38 cellular contexts compared by ENCODE assay signal in genomic region chrX:23251043-23251442, GRCh38.
"Had no signal": no experiment of that assay in that cellular context is flagged by ENCODE, and none has a peak within 500 bp of the region (broad histone marks: within the 10 kb centered on the region; RNA-seq: fewer than 3 reads in every experiment).

No MANE protein-coding gene starts in this region.

- H3K9me3 Mint-ChIP-seq: activated CD4-positive, alpha-beta T cell treated with anti-CD3 and anti-CD28 coated beads, Interleukin-2, amount 10 ng/mL, durations not matched to agents 24 days and 14 days; activated CD8-positive, alpha-beta T cell treated with anti-CD3 and anti-CD28 coated beads for 36 hours; activated naive CD4-positive, alpha-beta T cell treated with anti-CD3 and anti-CD28 coated beads for 36 hours; activated T-cell treated with anti-CD3 and anti-CD28 coated beads, Interleukin-2, amount 50 U/mL, for 4 hours; activated T-helper 1 cell treated with anti-CD3 and anti-CD28 coated beads, Interleukin-12 subunit alpha, Interleukin-12 subunit beta, Interleukin-2, Interleukin-4 antibody, amounts not matched to agents 30 ng/mL and 10 ng/mL and 1 ng/mL, durations not matched to agents 14 hours and 24 hours and 36 hours had no signal

- H3K27me3 ChIP-seq: adrenal gland, cardiac muscle cell had no signal

- FAIRE-seq: bronchial epithelial cell, TTC549 had no signal

- H3K4me1 Mint-ChIP-seq: activated B cell treated with CpG ODN at 0.5 μM for 24 hours; activated CD4-positive, alpha-beta T cell treated with anti-CD3 and anti-CD28 coated beads, Interleukin-2, amount 10 ng/mL, durations not matched to agents 24 days and 14 days; activated naive CD8-positive, alpha-beta T cell treated with anti-CD3 and anti-CD28 coated beads for 36 hours; activated T-helper 17 cell treated with anti-CD3 and anti-CD28 coated beads, Interleukin-2, amount 50 U/mL, for 72 hours; brain; central memory CD8-positive, alpha-beta T cell had no signal

- H3K27me3 Mint-ChIP-seq: activated B cell treated with CpG ODN at 0.5 μM for 24 hours; activated CD4-positive, alpha-beta memory T cell treated with anti-CD3 and anti-CD28 coated beads for 36 hours; activated CD4-positive, alpha-beta T cell treated with anti-CD3 and anti-CD28 coated beads, Interleukin-2, amount 10 ng/mL, durations not matched to agents 24 days and 14 days; activated CD8-positive, alpha-beta T cell treated with anti-CD3 and anti-CD28 coated beads for 36 hours; activated naive CD8-positive, alpha-beta T cell treated with anti-CD3 and anti-CD28 coated beads for 36 hours; activated T-helper 17 cell treated with anti-CD3 and anti-CD28 coated beads, Interleukin-2, amount 50 U/mL, for 72 hours; brain; central memory CD8-positive, alpha-beta T cell had no signal

- H3K36me3 Mint-ChIP-seq: activated CD4-positive, alpha-beta memory T cell treated with anti-CD3 and anti-CD28 coated beads for 36 hours; activated naive CD4-positive, alpha-beta T cell treated with anti-CD3 and anti-CD28 coated beads, Interleukin-2, amount 50 U/mL, for 72 hours; activated naive CD8-positive, alpha-beta T cell treated with anti-CD3 and anti-CD28 coated beads for 36 hours; brain had no signal

- ATAC-seq: activated CD8-positive, alpha-beta T cell treated with anti-CD3 and anti-CD28 coated beads for 36 hours; activated naive CD4-positive, alpha-beta T cell treated with anti-CD3 and anti-CD28 coated beads, Interleukin-2, amount 50 U/mL, for 72 hours; activated T-cell treated with anti-CD3 and anti-CD28 coated beads, Interleukin-2, amount 50 U/mL, for 4 hours; activated T-cell treated with anti-CD3 and anti-CD28 coated beads, Interleukin-2, amount 50 U/mL, for 72 hours; activated T-helper 17 cell treated with anti-CD3 and anti-CD28 coated beads, Interleukin-2, amount 50 U/mL, for 72 hours had no signal

- H3K4me1 ChIP-seq: adrenal gland had no signal

- DNase-seq: activated B cell treated with CpG ODN at 0.5 μM for 24 hours; activated CD4-positive, alpha-beta memory T cell treated with anti-CD3 and anti-CD28 coated beads for 36 hours; activated CD4-positive, alpha-beta T cell treated with anti-CD3 and anti-CD28 coated beads for 4 hours; activated CD4-positive, alpha-beta T cell treated with anti-CD3 and anti-CD28 coated beads, Interleukin-2, amount 10 ng/mL, durations not matched to agents 24 days and 14 days; activated CD4-positive, alpha-beta T cell treated with anti-CD3 and anti-CD28 coated beads, Interleukin-2, amount 50 U/mL, for 1 hour; activated CD4-positive, alpha-beta T cell treated with anti-CD3 and anti-CD28 coated beads, Interleukin-2, amount 50 U/mL, for 4 hours; activated CD4-positive, CD25-positive, alpha-beta regulatory T cell treated with anti-CD3 and anti-CD28 coated beads, Interleukin-2, amount 50 U/mL, for 72 hours; activated CD8-positive, alpha-beta memory T cell treated with anti-CD3 and anti-CD28 coated beads, Interleukin-2, amount 50 U/mL, for 4 hours; activated CD8-positive, alpha-beta T cell treated with anti-CD3 and anti-CD28 coated beads for 36 hours; activated effector memory CD4-positive, alpha-beta T cell treated with anti-CD3 and anti-CD28 coated beads, Interleukin-2, amount 50 U/mL, for 16 hours; activated gamma-delta T cell treated with Interleukin-2 at 50 U/mL for 16 hours; activated naive CD4-positive, alpha-beta T cell; activated naive CD4-positive, alpha-beta T cell treated with anti-CD3 and anti-CD28 coated beads for 36 hours; activated naive CD4-positive, alpha-beta T cell treated with anti-CD3 and anti-CD28 coated beads, Interleukin-2, amount 50 U/mL, for 16 hours; activated naive CD8-positive, alpha-beta T cell treated with anti-CD3 and anti-CD28 coated beads for 36 hours; activated T-cell treated with anti-CD3 and anti-CD28 coated beads for 4 hours; activated T-cell treated with anti-CD3 and anti-CD28 coated beads, Interleukin-2, amount 50 U/mL, for 1 hour; activated T-cell treated with anti-CD3 and anti-CD28 coated beads, Interleukin-2, amount 50 U/mL, for 4 hours; activated T-cell treated with anti-CD3 and anti-CD28 coated beads, Interleukin-2, amount 50 U/mL, for 72 hours; adrenal gland; amniotic stem cell; aorta; caudate nucleus; cerebellar nuclear complex; T-helper 1 cell; T-helper 2 cell; T-helper 9 cell had no signal

- H3K36me3 ChIP-seq: adrenal gland, cardiac muscle cell had no signal

- H3K4me3 ChIP-seq: adrenal gland, cardiac muscle cell had no signal

- H3K4me3 Mint-ChIP-seq: activated B cell treated with CpG ODN at 0.5 μM for 24 hours; activated CD4-positive, alpha-beta memory T cell treated with anti-CD3 and anti-CD28 coated beads for 36 hours; activated CD4-positive, alpha-beta T cell treated with anti-CD3 and anti-CD28 coated beads, Interleukin-2, amount 10 ng/mL, durations not matched to agents 24 days and 14 days; activated CD8-positive, alpha-beta T cell treated with anti-CD3 and anti-CD28 coated beads for 36 hours; activated naive CD4-positive, alpha-beta T cell treated with anti-CD3 and anti-CD28 coated beads for 36 hours; activated naive CD8-positive, alpha-beta T cell treated with anti-CD3 and anti-CD28 coated beads for 36 hours; activated T-cell treated with anti-CD3 and anti-CD28 coated beads, Interleukin-2, amount 50 U/mL, for 4 hours; activated T-cell treated with anti-CD3 and anti-CD28 coated beads, Interleukin-2, amount 50 U/mL, for 72 hours; activated T-helper 1 cell treated with anti-CD3 and anti-CD28 coated beads, Interleukin-12 subunit alpha, Interleukin-12 subunit beta, Interleukin-2, Interleukin-4 antibody, amounts not matched to agents 30 ng/mL and 10 ng/mL and 1 ng/mL, durations not matched to agents 14 hours and 24 hours and 36 hours; activated T-helper 17 cell treated with anti-CD3 and anti-CD28 coated beads, Interleukin-2, amount 50 U/mL, for 72 hours; brain; central memory CD8-positive, alpha-beta T cell; T-helper 1 cell treated with Interleukin-12 subunit alpha and Interleukin-12 subunit beta and Interleukin-4 antibody, amounts not matched to agents 30 μg/mL and 1 μg/mL, for 36 hours; T-helper 2 cell treated with Interferon-gamma antibody and Interleukin-4, amounts not matched to agents 5 μg/mL and 100 μg/mL, for 36 hours had no signal

- H3K27ac Mint-ChIP-seq: activated B cell treated with CpG ODN at 0.5 μM for 24 hours; activated CD4-positive, alpha-beta memory T cell treated with anti-CD3 and anti-CD28 coated beads for 36 hours; activated CD4-positive, alpha-beta T cell treated with anti-CD3 and anti-CD28 coated beads, Interleukin-2, amount 10 ng/mL, durations not matched to agents 24 days and 14 days; activated CD8-positive, alpha-beta T cell treated with anti-CD3 and anti-CD28 coated beads for 36 hours; activated naive CD4-positive, alpha-beta T cell treated with anti-CD3 and anti-CD28 coated beads for 36 hours; activated naive CD4-positive, alpha-beta T cell treated with anti-CD3 and anti-CD28 coated beads, Interleukin-2, amount 50 U/mL, for 72 hours; activated naive CD8-positive, alpha-beta T cell treated with anti-CD3 and anti-CD28 coated beads for 36 hours; activated T-cell treated with anti-CD3 and anti-CD28 coated beads, Interleukin-2, amount 50 U/mL, for 72 hours; activated T-helper 1 cell treated with anti-CD3 and anti-CD28 coated beads, Interleukin-12 subunit alpha, Interleukin-12 subunit beta, Interleukin-2, Interleukin-4 antibody, amounts not matched to agents 30 ng/mL and 10 ng/mL and 1 ng/mL, durations not matched to agents 14 hours and 24 hours and 36 hours; activated T-helper 17 cell treated with anti-CD3 and anti-CD28 coated beads, Interleukin-2, amount 50 U/mL, for 72 hours; brain; T-helper 1 cell treated with Interleukin-12 subunit alpha and Interleukin-12 subunit beta and Interleukin-4 antibody, amounts not matched to agents 30 μg/mL and 1 μg/mL, for 36 hours; T-helper 2 cell treated with Interferon-gamma antibody and Interleukin-4, amounts not matched to agents 5 μg/mL and 100 μg/mL, for 36 hours had no signal

- H3K27ac ChIP-seq: adrenal gland, cardiac muscle cell, VCaP had no signal

- H3K9me3 ChIP-seq: adrenal gland had no signal
